8 cellular contexts compared by ENCODE assay signal in genomic region chr19:50537769-50538230, GRCh38. TPM values are rescaled to one million over a fixed set of nuclear protein-coding genes. Genes with fewer than 3 reads are reported as not detected.
DNase-seq lines count a peak whose midpoint lies in the region; ATAC-seq and TF ChIP-seq lines count a peak whose summit lies in the region.

No MANE protein-coding gene starts in this region.

- TF ChIP-seq POLR2A in transverse colon (IDR thresholded peaks at IDR 0.05) = no peak

- POLR2A ChIA-PET in Caco-2 (lab: Charles Lee) = no interaction called here

- TF ChIP-seq CTCF in Caco-2 (IDR thresholded peaks at IDR 0.05; ENCODE audit: insufficient read depth in 1 of 2, low read depth in 1 of 2, low read length in 1 of 2, severe bottlenecking in 1 of 2, unreplicated experiment in 1 of 2) (peak; percentile 84 to 87), foreskin fibroblast (IDR thresholded peaks at IDR 0.05; ENCODE audit: low read depth, low read length) (peak; percentile 83), osteoblast (IDR thresholded peaks at IDR 0.05; ENCODE audit: extremely low read depth, low read depth, low read length) (peak; percentile 91), transverse colon (IDR thresholded peaks at IDR 0.05) (peak; percentile 49 to 68 (median 57))

- no TSS peak for BruUV-seq in Caco-2 (replicated peaks; lab: Mats Ljungman, UMichigan)

- no peak overlapping the region for H3K4me3 Mint-ChIP-seq in Caco-2 (ENCODE audit: unreplicated experiment)
- no peak overlapping the region for H3K4me3 Mint-ChIP-seq in activated T-helper 1 cell treated with anti-CD3 and anti-CD28 coated beads, Interleukin-12 subunit alpha, Interleukin-12 subunit beta, Interleukin-2, Interleukin-4 antibody, amounts not matched to agents 30 ng/mL and 10 ng/mL and 1 ng/mL, durations not matched to agents 14 hours and 24 hours and 36 hours

- H3K36me3 ChIP-seq in Caco-2 (ENCODE audit: control insufficient read depth, insufficient read depth, low read length) (no peaks in the 10 kb centered on the region), osteoblast (ENCODE audit: insufficient read depth, low read length) (no peaks in the 10 kb centered on the region), transverse colon (no peaks in the 10 kb centered on the region)

- no peak overlapping the region for H3K4me2 ChIP-seq in osteoblast (ENCODE audit: insufficient read depth, low read length)

- H3K9me3 ChIP-seq in Caco-2 = peaks cover 4% of the 10 kb centered on the region; the same call in 1 of the 2 replicates
- no peaks in the 10 kb centered on the region for H3K9me3 ChIP-seq in osteoblast (ENCODE audit: low read depth, low read length)
- peaks cover 0 to 2% of the 10 kb centered on the region in 2 donors for H3K9me3 ChIP-seq in transverse colon

- H3K4me1 ChIP-seq in Caco-2 = no peaks in the 10 kb centered on the region
- H3K4me1 ChIP-seq in osteoblast (ENCODE audit: insufficient read depth, low read length) = no peaks in the 10 kb centered on the region
- no peaks in the 10 kb centered on the region for H3K4me1 ChIP-seq in transverse colon

- CTCF ChIA-PET in Caco-2 (lab: Charles Lee) = interaction anchor here (0.6 to 4.1 kb wide), 8 partner anchors 16 to 169 kb away, joined by 3 to 25 read pairs (median 4); partner anchors contain the start of gene JOSD2

- H3K36me3 Mint-ChIP-seq in Caco-2 (ENCODE audit: insufficient read depth, unreplicated experiment) = no peaks in the 10 kb centered on the region
- peaks cover 2% of the 10 kb centered on the region for H3K36me3 Mint-ChIP-seq in activated T-helper 1 cell treated with anti-CD3 and anti-CD28 coated beads, Interleukin-12 subunit alpha, Interleukin-12 subunit beta, Interleukin-2, Interleukin-4 antibody, amounts not matched to agents 30 ng/mL and 10 ng/mL and 1 ng/mL, durations not matched to agents 14 hours and 24 hours and 36 hours (ENCODE audit: low read depth)

- H3K27me3 ChIP-seq in Caco-2 (replicated peaks; ENCODE audit: control insufficient read depth, insufficient read depth, low read length) (no peaks in the 10 kb centered on the region), osteoblast (ENCODE audit: insufficient read depth, low read length) (no peaks in the 10 kb centered on the region), transverse colon (no peaks in the 10 kb centered on the region)

- intact Hi-C loops in Caco-2 (cut with micrococcal nuclease; ENCODE audit: unreplicated experiment) (loop anchor here (1.0 to 10.0 kb wide), 3 partner anchors 19 to 246 kb away; no protein-coding TSS in a partner anchor), transverse colon (cut with DNase I; ENCODE audit: low total_unique reads) (no loop called here)
- intact Hi-C loops in activated T-helper 1 cell treated with anti-CD3 and anti-CD28 coated beads, Interleukin-12 subunit alpha, Interleukin-12 subunit beta, Interleukin-2, Interleukin-4 antibody, amounts not matched to agents 30 ng/mL and 10 ng/mL and 1 ng/mL, durations not matched to agents 14 hours and 24 hours and 36 hours (cut with micrococcal nuclease) = loop anchor here (1.0 kb wide), 3 partner anchors 19 to 385 kb away; no protein-coding TSS in a partner anchor

- 17 to 22% methylated on average over 5 to 15 of the region's 15 CpGs for WGBS in transverse colon (ENCODE audit: low coverage in 1 of 2), 2 donors

- TF ChIP-seq EP300 in transverse colon (IDR thresholded peaks at IDR 0.05; ENCODE audit: low read depth) = no peak

- no peaks in the 10 kb centered on the region for H3K27me3 Mint-ChIP-seq in Caco-2 (ENCODE audit: insufficient read depth, unreplicated experiment)
- H3K27me3 Mint-ChIP-seq in activated T-helper 1 cell treated with anti-CD3 and anti-CD28 coated beads, Interleukin-12 subunit alpha, Interleukin-12 subunit beta, Interleukin-2, Interleukin-4 antibody, amounts not matched to agents 30 ng/mL and 10 ng/mL and 1 ng/mL, durations not matched to agents 14 hours and 24 hours and 36 hours (ENCODE audit: insufficient read depth) = peaks cover 4% of the 10 kb centered on the region

- no peaks in the 10 kb centered on the region for H4K20me1 ChIP-seq in osteoblast (ENCODE audit: insufficient read depth, low read length)

- no peak overlapping the region for H3K27ac Mint-ChIP-seq in Caco-2 (ENCODE audit: unreplicated experiment)
- H3K27ac Mint-ChIP-seq in activated T-helper 1 cell treated with anti-CD3 and anti-CD28 coated beads, Interleukin-12 subunit alpha, Interleukin-12 subunit beta, Interleukin-2, Interleukin-4 antibody, amounts not matched to agents 30 ng/mL and 10 ng/mL and 1 ng/mL, durations not matched to agents 14 hours and 24 hours and 36 hours = no peak overlapping the region

- ATAC-seq in GM19351 (IDR thresholded peaks at IDR 0.05; ENCODE audit: unreplicated experiment) = no peak

- H3K4me3 ChIP-seq in Caco-2 (ENCODE audit: low read depth, low read length) (no peak overlapping the region), foreskin fibroblast (ENCODE audit: low read depth in 1 of 2, low read length in 2 of 2) (no peak overlapping the region), osteoblast (ENCODE audit: insufficient read depth, low read length) (no peak overlapping the region), transverse colon (no peak overlapping the region)

- no peaks in the 10 kb centered on the region for H3K4me1 Mint-ChIP-seq in Caco-2 (ENCODE audit: low read depth, unreplicated experiment)
- no peaks in the 10 kb centered on the region for H3K4me1 Mint-ChIP-seq in activated T-helper 1 cell treated with anti-CD3 and anti-CD28 coated beads, Interleukin-12 subunit alpha, Interleukin-12 subunit beta, Interleukin-2, Interleukin-4 antibody, amounts not matched to agents 30 ng/mL and 10 ng/mL and 1 ng/mL, durations not matched to agents 14 hours and 24 hours and 36 hours (ENCODE audit: low read depth)

- H3K9me3 Mint-ChIP-seq in Caco-2 (ENCODE audit: unreplicated experiment) = peaks cover 12% of the 10 kb centered on the region
- peaks cover 5% of the 10 kb centered on the region for H3K9me3 Mint-ChIP-seq in activated T-helper 1 cell treated with anti-CD3 and anti-CD28 coated beads, Interleukin-12 subunit alpha, Interleukin-12 subunit beta, Interleukin-2, Interleukin-4 antibody, amounts not matched to agents 30 ng/mL and 10 ng/mL and 1 ng/mL, durations not matched to agents 14 hours and 24 hours and 36 hours

- no peaks in the 10 kb centered on the region for H3K79me2 ChIP-seq in osteoblast (ENCODE audit: insufficient read depth, low read length)

- in situ Hi-C loops in transverse colon (cut with MboI; ENCODE audit: low pct_ligation_motif_present in 1 of 4, low pct_unique_long_range_greater_than_20kb in 1 of 4, low sequenced_read_pairs in 3 of 4) = loop anchor here in 2 of 4 donors (25.0 kb wide), 1 partner anchor 250 kb away; the partner anchor contains the start of gene ACP4 (in 2 of the 2)

- H2AFZ ChIP-seq in osteoblast (ENCODE audit: low read length) = no peak overlapping the region

- DNase-seq in Caco-2 = peak; percentile 88 to 89
- DNase-seq in HuH-7 (ENCODE audit: low spot score) = peak; percentile 92
- DNase-seq in RKO (ENCODE audit: low spot score) = peak; percentile 90
- peak; percentile 31 for DNase-seq in activated T-helper 1 cell treated with anti-CD3 and anti-CD28 coated beads, Interleukin-12 subunit alpha, Interleukin-12 subunit beta, Interleukin-2, Interleukin-4 antibody, amounts not matched to agents 30 ng/mL and 10 ng/mL and 1 ng/mL, durations not matched to agents 14 hours and 24 hours and 36 hours (ENCODE audit: low spot score)
- peak; percentile 32 to 71 for DNase-seq in foreskin fibroblast
- peak; percentile 99 for DNase-seq in osteoblast (ENCODE audit: insufficient read length, low spot score, missing footprints)
- DNase-seq in transverse colon = peak; percentile 76

- H3K27ac ChIP-seq in osteoblast (ENCODE audit: low read depth, low read length) (no peak overlapping the region), transverse colon (no peak overlapping the region)

RNA-seq across cellular contexts. Expression of gene ASPDH, which starts 24.1 kb away (rescaled TPM):
- total RNA-seq in Caco-2 (2022) (not detected in 2 replicates), osteoblast (not detected in 2 replicates), transverse colon (not detected)
- total RNA-seq in activated T-helper 1 cell treated with anti-CD3 and anti-CD28 coated beads, Interleukin-12 subunit alpha, Interleukin-12 subunit beta, Interleukin-2, Interleukin-4 antibody, amounts not matched to agents 30 ng/mL and 10 ng/mL and 1 ng/mL, durations not matched to agents 14 hours and 24 hours and 36 hours = not detected in 2 replicates

RNA-seq across cellular contexts. Expression of gene JOSD2, which starts 26.8 kb away (rescaled TPM):
- total RNA-seq in Caco-2 (2022) = 27.7 and 27.9 TPM in 2 replicates
- total RNA-seq in activated T-helper 1 cell treated with anti-CD3 and anti-CD28 coated beads, Interleukin-12 subunit alpha, Interleukin-12 subunit beta, Interleukin-2, Interleukin-4 antibody, amounts not matched to agents 30 ng/mL and 10 ng/mL and 1 ng/mL, durations not matched to agents 14 hours and 24 hours and 36 hours = 38.5 and 41.7 TPM in 2 replicates
- total RNA-seq in osteoblast = 19.4 and 22.8 TPM in 2 replicates
- 100 to 1,000 TPM in 1 of 4 donors, 10 to 100 TPM in 3; 10.8 to 169 (median 36.6) TPM for total RNA-seq in transverse colon

RNA-seq across cellular contexts. Expression of gene LRRC4B, which starts 30.4 kb away (rescaled TPM):
- total RNA-seq in Caco-2 (2022) = 0.30 and 0.54 TPM in 2 replicates
- 0.05 and 0.15 TPM in 2 replicates for total RNA-seq in activated T-helper 1 cell treated with anti-CD3 and anti-CD28 coated beads, Interleukin-12 subunit alpha, Interleukin-12 subunit beta, Interleukin-2, Interleukin-4 antibody, amounts not matched to agents 30 ng/mL and 10 ng/mL and 1 ng/mL, durations not matched to agents 14 hours and 24 hours and 36 hours
- not detected in 2 replicates for total RNA-seq in osteoblast
- 1 to 10 TPM in 1 of 4 donors, under 1 TPM in 3; 0.37 to 1.4 (median 0.91) TPM for total RNA-seq in transverse colon

Comparison
In these comparisons a context has a peak if more than half of its experiments do, and no peak if none do; other contexts are left out.
1. DNase-seq: peak in every context shown above with its lines; median percentile 99 in osteoblast; 92 in HuH-7; 90 in RKO; 88 in Caco-2; 76 in transverse colon; 52 in foreskin fibroblast; 31 in activated T-helper 1 cell treated with anti-CD3 and anti-CD28 coated beads, Interleukin-12 subunit alpha, Interleukin-12 subunit beta, Interleukin-2, Interleukin-4 antibody, amounts not matched to agents 30 ng/mL and 10 ng/mL and 1 ng/mL, durations not matched to agents 14 hours and 24 hours and 36 hours.